Comparison of ENCODE assay signal across 13 cellular contexts in genomic region chr1:177302365-177303044, GRCh38.
A peak's percentile ranks its signal among the peaks of the same experiment; 100 is the strongest.
DNase-seq lines count a peak whose midpoint lies in the region; ATAC-seq and TF ChIP-seq lines count a peak whose summit lies in the region.
"Had no signal": no experiment of that assay in that cellular context is flagged by ENCODE, and none has a peak within 500 bp of the region (broad histone marks: within the 10 kb centered on the region; RNA-seq: fewer than 3 reads in every experiment).

No MANE protein-coding gene starts in this region.

- peak; percentile 97 for ATAC-seq in left ventricle myocardium superior
- peak; percentile 65 for ATAC-seq in omental fat pad (ENCODE audit: low FRiP score)
- no peak for ATAC-seq in GM19452 (IDR thresholded peaks at IDR 0.05; ENCODE audit: unreplicated experiment)
- no peak for ATAC-seq in T-helper 17 cell

- BruUV-seq in A673 (replicated peaks; lab: Mats Ljungman, UMichigan): no TSS peak

- CTCF ChIA-PET in A673 (lab: Charles Lee): no interaction called here

- H3K4me1 ChIP-seq in A673 (ENCODE audit: insufficient read depth, low read length, poor library complexity, severe bottlenecking): no peaks in the 10 kb centered on the region
- H3K4me1 ChIP-seq: suprapubic skin had no signal

- no peak overlapping the region for H3K4me3 Mint-ChIP-seq in activated T-helper 1 cell treated with anti-CD3 and anti-CD28 coated beads, Interleukin-12 subunit alpha, Interleukin-12 subunit beta, Interleukin-2, Interleukin-4 antibody, amounts not matched to agents 30 ng/mL and 10 ng/mL and 1 ng/mL, durations not matched to agents 14 hours and 24 hours and 36 hours
- no peak overlapping the region for H3K4me3 Mint-ChIP-seq in T-helper 17 cell

- no peaks in the 10 kb centered on the region for H3K36me3 ChIP-seq in A673 (ENCODE audit: insufficient read depth, low read length, poor library complexity, severe bottlenecking)
- H3K36me3 ChIP-seq: suprapubic skin had no signal

- H3K9me3 ChIP-seq in A673 (ENCODE audit: low read depth, low read length, poor library complexity, severe bottlenecking): no peaks in the 10 kb centered on the region
- no peaks in the 10 kb centered on the region for H3K9me3 ChIP-seq in T-helper 17 cell (ENCODE audit: control insufficient read depth, low read length, poor library complexity, severe bottlenecking)
- H3K9me3 ChIP-seq: suprapubic skin had no signal

- H3K27me3 ChIP-seq in A673 (replicated peaks; ENCODE audit: insufficient read depth, low read depth, low read length, poor library complexity): no peaks in the 10 kb centered on the region
- H3K27me3 ChIP-seq: suprapubic skin had no signal

- no peaks in the 10 kb centered on the region for H3K36me3 Mint-ChIP-seq in activated T-helper 1 cell treated with anti-CD3 and anti-CD28 coated beads, Interleukin-12 subunit alpha, Interleukin-12 subunit beta, Interleukin-2, Interleukin-4 antibody, amounts not matched to agents 30 ng/mL and 10 ng/mL and 1 ng/mL, durations not matched to agents 14 hours and 24 hours and 36 hours (ENCODE audit: low read depth)
- no peaks in the 10 kb centered on the region for H3K36me3 Mint-ChIP-seq in T-helper 17 cell (ENCODE audit: low read depth)

- intact Hi-C loops in A673 (cut with micrococcal nuclease; ENCODE audit: unreplicated experiment) (no loop called here), left ventricle myocardium superior (cut with micrococcal nuclease) (no loop called here)
- intact Hi-C loops in activated T-helper 1 cell treated with anti-CD3 and anti-CD28 coated beads, Interleukin-12 subunit alpha, Interleukin-12 subunit beta, Interleukin-2, Interleukin-4 antibody, amounts not matched to agents 30 ng/mL and 10 ng/mL and 1 ng/mL, durations not matched to agents 14 hours and 24 hours and 36 hours (cut with micrococcal nuclease): no loop called here

- DNase-seq in A673 (ENCODE audit: low spot score): peak; percentile 25
- peak; percentile 2 for DNase-seq in SW480 (ENCODE audit: low spot score)
- peak; percentile 78 for DNase-seq in left ventricle myocardium superior
- no peak for DNase-seq in omental fat pad (ENCODE audit: low spot score)
- DNase-seq in activated T-helper 1 cell treated with anti-CD3 and anti-CD28 coated beads, Interleukin-12 subunit alpha, Interleukin-12 subunit beta, Interleukin-2, Interleukin-4 antibody, amounts not matched to agents 30 ng/mL and 10 ng/mL and 1 ng/mL, durations not matched to agents 14 hours and 24 hours and 36 hours (ENCODE audit: low spot score): no peak
- no peak for DNase-seq in T-helper 17 cell
- DNase-seq in DMS53 (lab: John Stamatoyannopoulos, UW): no peak
- DNase-seq: activated CD4-positive, alpha-beta T cell treated with anti-CD3 and anti-CD28 coated beads, Interleukin-2, amount 50 U/mL, for 48 hours; activated gamma-delta T cell; NCI-H1105 treated with DMSO at 0.1 percent for 48 hours; NCI-H524 treated with DMSO at 0.1 percent for 48 hours had no signal

- H3K27ac Mint-ChIP-seq in activated T-helper 1 cell treated with anti-CD3 and anti-CD28 coated beads, Interleukin-12 subunit alpha, Interleukin-12 subunit beta, Interleukin-2, Interleukin-4 antibody, amounts not matched to agents 30 ng/mL and 10 ng/mL and 1 ng/mL, durations not matched to agents 14 hours and 24 hours and 36 hours: no peak overlapping the region
- no peak overlapping the region for H3K27ac Mint-ChIP-seq in T-helper 17 cell

- no peaks in the 10 kb centered on the region for H3K4me1 Mint-ChIP-seq in activated T-helper 1 cell treated with anti-CD3 and anti-CD28 coated beads, Interleukin-12 subunit alpha, Interleukin-12 subunit beta, Interleukin-2, Interleukin-4 antibody, amounts not matched to agents 30 ng/mL and 10 ng/mL and 1 ng/mL, durations not matched to agents 14 hours and 24 hours and 36 hours (ENCODE audit: low read depth)
- H3K4me1 Mint-ChIP-seq in T-helper 17 cell: no peaks in the 10 kb centered on the region

- H3K4me3 ChIP-seq in A673 (ENCODE audit: low read depth, low read length, poor library complexity, severe bottlenecking): no peak overlapping the region
- H3K4me3 ChIP-seq: suprapubic skin had no signal

- no peak overlapping the region for H3K27ac ChIP-seq in A673 (ENCODE audit: low read depth, low read length, poor library complexity, severe bottlenecking)
- H3K27ac ChIP-seq: suprapubic skin had no signal

- POLR2A ChIA-PET in A673 (lab: Charles Lee; ENCODE audit: low non-redundant PET): no interaction called here

- no peaks in the 10 kb centered on the region for H3K9me3 Mint-ChIP-seq in activated T-helper 1 cell treated with anti-CD3 and anti-CD28 coated beads, Interleukin-12 subunit alpha, Interleukin-12 subunit beta, Interleukin-2, Interleukin-4 antibody, amounts not matched to agents 30 ng/mL and 10 ng/mL and 1 ng/mL, durations not matched to agents 14 hours and 24 hours and 36 hours

- 0 out of 2 replicates have a peak, but pooled peaks have one; percentile 16 for TF ChIP-seq CTCF in A673 (conservative IDR thresholded peaks at IDR 0.05; ENCODE audit: low read depth, low read length)
- no peak for TF ChIP-seq CTCF in omental fat pad (IDR thresholded peaks at IDR 0.05)

- H3K27me3 Mint-ChIP-seq in activated T-helper 1 cell treated with anti-CD3 and anti-CD28 coated beads, Interleukin-12 subunit alpha, Interleukin-12 subunit beta, Interleukin-2, Interleukin-4 antibody, amounts not matched to agents 30 ng/mL and 10 ng/mL and 1 ng/mL, durations not matched to agents 14 hours and 24 hours and 36 hours (ENCODE audit: insufficient read depth): no peaks in the 10 kb centered on the region
- no peaks in the 10 kb centered on the region for H3K27me3 Mint-ChIP-seq in T-helper 17 cell

Comparison
In these comparisons a context has a peak if more than half of its experiments do, and no peak if none do; other contexts are left out.
1. DNase-seq: peak in A673 (single experiment), SW480 (single experiment) and left ventricle myocardium superior (single experiment); none in omental fat pad (single experiment), activated T-helper 1 cell treated with anti-CD3 and anti-CD28 coated beads, Interleukin-12 subunit alpha, Interleukin-12 subunit beta, Interleukin-2, Interleukin-4 antibody, amounts not matched to agents 30 ng/mL and 10 ng/mL and 1 ng/mL, durations not matched to agents 14 hours and 24 hours and 36 hours (single experiment), T-helper 17 cell (0 of 3) and DMS53 (single experiment).
2. ATAC-seq: peak in left ventricle myocardium superior (single experiment) and omental fat pad (single experiment); none in GM19452 (single experiment) and T-helper 17 cell (single experiment).